ENCODE assay signal across 13 cellular contexts in genomic region chr9:12785251-12785880, GRCh38. TPM values are rescaled to one million over a fixed set of nuclear protein-coding genes. Genes with fewer than 3 reads are reported as not detected.
A peak's percentile ranks its signal among the peaks of the same experiment; 100 is the strongest.
DNase-seq lines count a peak whose midpoint lies in the region; ATAC-seq and TF ChIP-seq lines count a peak whose summit lies in the region.
"Had no signal": no experiment of that assay in that cellular context is flagged by ENCODE, and none has a peak within 500 bp of the region (broad histone marks: within the 10 kb centered on the region; RNA-seq: fewer than 3 reads in every experiment).

No MANE protein-coding gene starts in this region.

- no peak for TF ChIP-seq POLR2A in esophagus squamous epithelium (IDR thresholded peaks at IDR 0.05)
- no peak for TF ChIP-seq POLR2A in spleen (IDR thresholded peaks at IDR 0.05)

- 29 to 35% methylated on average over 2 of the region's 3 CpGs for WGBS in esophagus squamous epithelium, 2 donors
- 54 to 81% (median 75%) methylated on average over 3 of the region's 3 CpGs for WGBS in spleen, 5 donors

- no peaks in the 10 kb centered on the region for H4K20me1 ChIP-seq in osteoblast (ENCODE audit: insufficient read depth, low read length)

- peak overlapping the region; percentile 46 for H3K4me2 ChIP-seq in osteoblast (ENCODE audit: insufficient read depth, low read length)

- H3K27ac ChIP-seq in esophagus squamous epithelium = peak overlapping the region; percentile 54 to 85 (median 82)
- H3K27ac ChIP-seq in osteoblast (ENCODE audit: low read depth, low read length) = peak overlapping the region; percentile 94
- H3K27ac ChIP-seq in spleen = peak overlapping the region in 4 of 8 donors; percentile 23 to 34 (median 30)

- ATAC-seq in GM21515 (IDR thresholded peaks at IDR 0.05; ENCODE audit: unreplicated experiment) (no peak), GM21360 (IDR thresholded peaks at IDR 0.05; ENCODE audit: unreplicated experiment) (no peak)
- ATAC-seq: naive thymus-derived CD8-positive, alpha-beta T cell; stimulated activated memory B cell treated with anti-CD40 and anti-IgM and Interleukin-4, amounts not matched to agents 10 μg/mL and 1 μg/mL and 100 μg/mL, for 72 hours had no signal

- H3K4me1 ChIP-seq in esophagus squamous epithelium (peaks cover 10 to 33% (median 16%) of the 10 kb centered on the region in 3 donors), osteoblast (ENCODE audit: insufficient read depth, low read length) (peaks cover 34% of the 10 kb centered on the region), spleen (no peaks in the 10 kb centered on the region)

- H3K9me3 ChIP-seq in esophagus squamous epithelium (no peaks in the 10 kb centered on the region), osteoblast (ENCODE audit: low read depth, low read length) (no peaks in the 10 kb centered on the region), spleen (peaks cover 0 to 23% (median 14%) of the 10 kb centered on the region in 8 donors)

- no peaks in the 10 kb centered on the region for H3K27me3 ChIP-seq in esophagus squamous epithelium
- H3K27me3 ChIP-seq in osteoblast (ENCODE audit: insufficient read depth, low read length) = no peaks in the 10 kb centered on the region
- no peaks in the 10 kb centered on the region for H3K27me3 ChIP-seq in spleen (replicated peaks in 1 of 7)

- H3K4me3 ChIP-seq in esophagus squamous epithelium (peak overlapping the region in 1 of 4 donors; percentile 22), osteoblast (ENCODE audit: insufficient read depth, low read length) (no peak overlapping the region), spleen (peak overlapping the region in 1 of 8 donors; percentile 12)

- DNase-seq in COLO668 (lab: John Stamatoyannopoulos, UW; ENCODE audit: unreplicated experiment) = peak; percentile 33
- DNase-seq in NCI-H446 (lab: John Stamatoyannopoulos, UW) = peak; percentile 63 to 77
- DNase-seq in esophagus squamous epithelium (lab: John Stamatoyannopoulos, UW) = no peak
- no peak for DNase-seq in osteoblast (ENCODE audit: insufficient read length, low spot score, missing footprints)
- DNase-seq in activated naive CD4-positive, alpha-beta T cell (lab: John Stamatoyannopoulos, UW) = no peak
- no peak for DNase-seq in spleen
- DNase-seq: CD4-positive, CD25-positive, alpha-beta regulatory T cell; cortex of kidney; naive thymus-derived CD8-positive, alpha-beta T cell; NCI-H82 had no signal

- TF ChIP-seq CTCF in esophagus squamous epithelium (IDR thresholded peaks at IDR 0.05) (no peak), osteoblast (IDR thresholded peaks at IDR 0.05; ENCODE audit: extremely low read depth, low read depth, low read length) (no peak), spleen (IDR thresholded peaks at IDR 0.05 in 8 of 11, conservative IDR thresholded peaks at IDR 0.05 in 3 of 11) (no peak)

- intact Hi-C loops in esophagus squamous epithelium (cut with DNase I) = no loop called here
- intact Hi-C loops in spleen (cut with DNase I; ENCODE audit: low total_unique reads) = no loop called here

- H3K36me3 ChIP-seq in esophagus squamous epithelium = no peaks in the 10 kb centered on the region
- peaks cover 10% of the 10 kb centered on the region for H3K36me3 ChIP-seq in osteoblast (ENCODE audit: insufficient read depth, low read length)
- no peaks in the 10 kb centered on the region for H3K36me3 ChIP-seq in spleen

- H2AFZ ChIP-seq in osteoblast (ENCODE audit: low read length) = no peak overlapping the region

- peaks cover 77% of the 10 kb centered on the region for H3K79me2 ChIP-seq in osteoblast (ENCODE audit: insufficient read depth, low read length)

RNA-seq across cellular contexts. Expression of gene LURAP1L, which starts 10.5 kb away (rescaled TPM):
- total RNA-seq in esophagus squamous epithelium = 1 to 10 TPM in 3 of 4 donors, under 1 TPM in 1; 0.75 to 8.0 (median 3.9) TPM
- 88.3 and 107 TPM in 2 replicates for total RNA-seq in osteoblast
- total RNA-seq in spleen = 10 to 100 TPM; 10.3 to 34.0 (median 16.9) TPM
- polyA plus RNA-seq in spleen = 1 to 10 TPM; 5.6 to 8.1 (median 5.8) TPM
- total RNA-seq: CD4-positive, CD25-positive, alpha-beta regulatory T cell; naive thymus-derived CD8-positive, alpha-beta T cell had no signal
- polyA plus RNA-seq: CD4-positive, CD25-positive, alpha-beta regulatory T cell; naive thymus-derived CD8-positive, alpha-beta T cell had no signal

Comparison
In these comparisons a context has a peak if more than half of its experiments do, and no peak if none do; other contexts are left out.
1. DNase-seq: peak in COLO668 (single experiment) and NCI-H446 (2 of 2); none in esophagus squamous epithelium (single experiment), osteoblast (single experiment), activated naive CD4-positive, alpha-beta T cell (0 of 4) and spleen (single experiment).